ENCODE assay signal across 6 cellular contexts in genomic region chr12:45423931-45424330, GRCh38.
"Had no signal": no experiment of that assay in that cellular context is flagged by ENCODE, and none has a peak within 500 bp of the region (broad histone marks: within the 10 kb centered on the region; RNA-seq: fewer than 3 reads in every experiment).

No MANE protein-coding gene starts in this region.

- H3K4me3 ChIP-seq: GM23248, HAP-1 had no signal

- H3K4me1 ChIP-seq: HAP-1 had no signal

- ATAC-seq: HCT116 had no signal

- H3K9me3 ChIP-seq: HAP-1 had no signal

- DNase-seq: GM23248, GOT3, H7, IMR-90 had no signal

- H3K27ac ChIP-seq: GM23248 had no signal
